In genomic region chr9:38226491-38226951, GRCh38 we compare ENCODE assay signal across 9 cellular contexts.
A peak's percentile ranks its signal among the peaks of the same experiment; 100 is the strongest.
DNase-seq lines count a peak whose midpoint lies in the region; ATAC-seq and TF ChIP-seq lines count a peak whose summit lies in the region.
"Had no signal": no experiment of that assay in that cellular context is flagged by ENCODE, and none has a peak within 500 bp of the region (broad histone marks: within the 10 kb centered on the region; RNA-seq: fewer than 3 reads in every experiment).

No MANE protein-coding gene starts in this region.

- no peak for ATAC-seq in GM21723 (IDR thresholded peaks at IDR 0.05; ENCODE audit: unreplicated experiment)

- H3K4me3 Mint-ChIP-seq in activated T-helper 2 cell treated with anti-CD3 and anti-CD28 coated beads, Interferon-gamma antibody, Interleukin-2, Interleukin-4, amounts not matched to agents 10 μg/mL and 5 μg/mL and 100 μg/mL, durations not matched to agents 14 hours and 24 hours and 36 hours (ENCODE audit: low read depth), result peak overlapping the region; percentile 55
- peak overlapping the region; percentile 72 to 77 (median 73) for H3K4me3 Mint-ChIP-seq in nephron

- peak overlapping the region; percentile 43 for H3K27ac Mint-ChIP-seq in activated T-helper 2 cell treated with anti-CD3 and anti-CD28 coated beads, Interferon-gamma antibody, Interleukin-2, Interleukin-4, amounts not matched to agents 10 μg/mL and 5 μg/mL and 100 μg/mL, durations not matched to agents 14 hours and 24 hours and 36 hours
- H3K27ac Mint-ChIP-seq in nephron, result peak overlapping the region; percentile 13 to 66 (median 43)

- H3K4me1 Mint-ChIP-seq in activated T-helper 2 cell treated with anti-CD3 and anti-CD28 coated beads, Interferon-gamma antibody, Interleukin-2, Interleukin-4, amounts not matched to agents 10 μg/mL and 5 μg/mL and 100 μg/mL, durations not matched to agents 14 hours and 24 hours and 36 hours (ENCODE audit: low read depth), result peaks cover 14% of the 10 kb centered on the region
- H3K4me1 Mint-ChIP-seq in nephron, result peaks cover 27% of the 10 kb centered on the region

- H3K4me3 ChIP-seq in foreskin fibroblast (ENCODE audit: low read depth in 1 of 2, low read length in 2 of 2), result no peak overlapping the region
- H3K4me3 ChIP-seq: mucosa of descending colon had no signal

- intact Hi-C loops in activated T-helper 2 cell treated with anti-CD3 and anti-CD28 coated beads, Interferon-gamma antibody, Interleukin-2, Interleukin-4, amounts not matched to agents 10 μg/mL and 5 μg/mL and 100 μg/mL, durations not matched to agents 14 hours and 24 hours and 36 hours (cut with micrococcal nuclease), result no loop called here

- H3K9me3 Mint-ChIP-seq in activated T-helper 2 cell treated with anti-CD3 and anti-CD28 coated beads, Interferon-gamma antibody, Interleukin-2, Interleukin-4, amounts not matched to agents 10 μg/mL and 5 μg/mL and 100 μg/mL, durations not matched to agents 14 hours and 24 hours and 36 hours, result no peaks in the 10 kb centered on the region
- H3K9me3 Mint-ChIP-seq in nephron, result peaks cover 5% of the 10 kb centered on the region

- no peaks in the 10 kb centered on the region for H3K36me3 Mint-ChIP-seq in activated T-helper 2 cell treated with anti-CD3 and anti-CD28 coated beads, Interferon-gamma antibody, Interleukin-2, Interleukin-4, amounts not matched to agents 10 μg/mL and 5 μg/mL and 100 μg/mL, durations not matched to agents 14 hours and 24 hours and 36 hours (ENCODE audit: low read depth)
- no peaks in the 10 kb centered on the region for H3K36me3 Mint-ChIP-seq in nephron (ENCODE audit: low read depth)

- H3K27me3 Mint-ChIP-seq in activated T-helper 2 cell treated with anti-CD3 and anti-CD28 coated beads, Interferon-gamma antibody, Interleukin-2, Interleukin-4, amounts not matched to agents 10 μg/mL and 5 μg/mL and 100 μg/mL, durations not matched to agents 14 hours and 24 hours and 36 hours (ENCODE audit: low read depth), result peaks cover 4% of the 10 kb centered on the region
- H3K27me3 Mint-ChIP-seq in nephron (ENCODE audit: low read depth), result peaks cover 26% of the 10 kb centered on the region

- peak; percentile 60 for DNase-seq in NCI-H2171 treated with DMSO at 0.1 percent for 48 hours (lab: John Stamatoyannopoulos, UW)
- no peak for DNase-seq in NCI-H2171 (lab: John Stamatoyannopoulos, UW)
- DNase-seq in NCI-H187 treated with DMSO at 0.1 percent for 48 hours (lab: John Stamatoyannopoulos, UW), result peak; percentile 89
- DNase-seq in activated T-helper 2 cell treated with anti-CD3 and anti-CD28 coated beads, Interferon-gamma antibody, Interleukin-2, Interleukin-4, amounts not matched to agents 10 μg/mL and 5 μg/mL and 100 μg/mL, durations not matched to agents 14 hours and 24 hours and 36 hours (ENCODE audit: low spot score), result no peak
- no peak for DNase-seq in hippocampal formation (lab: John Stamatoyannopoulos, UW)
- no peak for DNase-seq in foreskin fibroblast

- no peak for TF ChIP-seq CTCF in nephron (IDR thresholded peaks at IDR 0.05; ENCODE audit: unreplicated experiment in 3 of 3)
- TF ChIP-seq CTCF in foreskin fibroblast (IDR thresholded peaks at IDR 0.05; ENCODE audit: low read depth, low read length), result no peak

Comparison
In these comparisons a context has a peak if more than half of its experiments do, and no peak if none do; other contexts are left out.
1. DNase-seq: peak in NCI-H2171 treated with DMSO at 0.1 percent for 48 hours (single experiment) and NCI-H187 treated with DMSO at 0.1 percent for 48 hours (single experiment); none in NCI-H2171 (single experiment), activated T-helper 2 cell treated with anti-CD3 and anti-CD28 coated beads, Interferon-gamma antibody, Interleukin-2, Interleukin-4, amounts not matched to agents 10 μg/mL and 5 μg/mL and 100 μg/mL, durations not matched to agents 14 hours and 24 hours and 36 hours (single experiment), hippocampal formation (0 of 2) and foreskin fibroblast (0 of 2).